ENCODE assay signal across 11 cellular contexts in genomic region chr7:37445800-37446199, GRCh38. TPM values are rescaled to one million over a fixed set of nuclear protein-coding genes. Genes with fewer than 3 reads are reported as not detected.
DNase-seq lines count a peak whose midpoint lies in the region; FAIRE-seq and TF ChIP-seq lines count a peak whose summit lies in the region.
"Had no signal": no experiment of that assay in that cellular context is flagged by ENCODE, and none has a peak within 500 bp of the region (broad histone marks: within the 10 kb centered on the region; RNA-seq: fewer than 3 reads in every experiment).

No MANE protein-coding gene starts in this region.

- no peaks in the 10 kb centered on the region for H3K36me3 ChIP-seq in HEK293 (ENCODE audit: control insufficient read depth in 2 of 2, insufficient read depth in 1 of 2, low read length in 2 of 2)

- H3K9me3 Mint-ChIP-seq in CD14-positive monocyte (no peaks in the 10 kb centered on the region), neural crest cell (no peaks in the 10 kb centered on the region)

- no peak for TF ChIP-seq POLR2A in GM12892 (IDR thresholded peaks at IDR 0.05; ENCODE audit: low read depth, low read length)

- intact Hi-C loops in CD14-positive monocyte (cut with micrococcal nuclease): loop anchor here in 1 of 2 donors (5.0 kb wide), 1 partner anchor 38 kb away; no protein-coding TSS in a partner anchor

- H3K4me1 ChIP-seq in HEK293 (ENCODE audit: control insufficient read depth, insufficient read depth, low read length): peaks cover 4% of the 10 kb centered on the region

- no peak for DNase-seq in CD14-positive monocyte (ENCODE audit: low spot score)
- DNase-seq in neural crest cell (ENCODE audit: low read depth, low spot score): no peak
- DNase-seq in NCI-H1092 (lab: John Stamatoyannopoulos, UW): no peak
- no peak for DNase-seq in GM12892 (ENCODE audit: insufficient read length)
- DNase-seq in NCI-H748 treated with DMSO at 0.1 percent for 48 hours (lab: John Stamatoyannopoulos, UW): no peak
- DNase-seq: NCI-H2029, NCI-H69 had no signal

- H3K36me3 Mint-ChIP-seq in CD14-positive monocyte: peaks cover 16 to 17% of the 10 kb centered on the region in 2 donors
- H3K36me3 Mint-ChIP-seq in neural crest cell (ENCODE audit: low read depth): no peaks in the 10 kb centered on the region

- CTCF ChIA-PET in HEK293 (lab: Yijun Ruan, JAX): no interaction called here

- no peaks in the 10 kb centered on the region for H3K9me3 ChIP-seq in HEK293 (ENCODE audit: control insufficient read depth, insufficient read depth, low read depth, low read length)

- H3K27ac ChIP-seq in HEK293 (ENCODE audit: extremely low read depth, low read depth, low read length): no peak overlapping the region
- H3K27ac ChIP-seq in cingulate gyrus (ENCODE audit: low read depth, low read length): peak overlapping the region; percentile 14

- H3K4me3 Mint-ChIP-seq in CD14-positive monocyte (peak overlapping the region in 1 of 2 donors; percentile 53), neural crest cell (peak overlapping the region; percentile 90)

- H3K4me1 Mint-ChIP-seq in CD14-positive monocyte: peaks cover 82% of the 10 kb centered on the region
- H3K4me1 Mint-ChIP-seq in neural crest cell: peaks cover 35% of the 10 kb centered on the region

- POLR2A ChIA-PET in HEK293 (lab: Yijun Ruan, JAX): no interaction called here

- H3K27me3 Mint-ChIP-seq in CD14-positive monocyte (ENCODE audit: low read depth in 3 of 3): peaks cover 0 to 4% (median 2%) of the 10 kb centered on the region in 3 donors
- H3K27me3 Mint-ChIP-seq in neural crest cell (ENCODE audit: low read depth): peaks cover 27% of the 10 kb centered on the region

- peak overlapping the region; percentile 72 to 93 (median 87) for H3K27ac Mint-ChIP-seq in CD14-positive monocyte
- H3K27ac Mint-ChIP-seq in neural crest cell (ENCODE audit: unreplicated experiment): no peak overlapping the region

- FAIRE-seq in GM12892 (lab: Jason Lieb, UNC): no peak
- FAIRE-seq: K562, RCC 7860 had no signal

- no peak overlapping the region for H3K4me3 ChIP-seq in HEK293 (ENCODE audit: low read depth, low read length)
- H3K4me3 ChIP-seq: K562 had no signal

- no peak for TF ChIP-seq CTCF in CD14-positive monocyte (IDR thresholded peaks at IDR 0.05)
- TF ChIP-seq CTCF in HEK293 (tag by site-specific recombination; IDR thresholded peaks at IDR 0.05): no peak
- no peak for TF ChIP-seq CTCF in neural crest cell (conservative IDR thresholded peaks at IDR 0.05)

TF ChIP-seq in HEK293, 187 proteins besides CTCF, POLR2A, EP300 and RAD21:
- TF ChIP-seq ZNF114 (tag by site-specific recombination; IDR thresholded peaks at IDR 0.05) (no peak), ZNF292 (tag by site-specific recombination; IDR thresholded peaks at IDR 0.05; ENCODE audit: borderline replicate concordance, low read depth) (no peak), PRDM1 (tag by site-specific recombination; IDR thresholded peaks at IDR 0.05) (peak; percentile 47)

RNA-seq across cellular contexts. Expression of gene ELMO1, which starts 2.9 kb away (rescaled TPM):
- 10 to 100 TPM; 46.6 to 46.7 TPM for polyA plus RNA-seq in CD14-positive monocyte
- 6.8 and 7.4 TPM in 2 replicates for total RNA-seq in neural crest cell
- polyA plus RNA-seq in GM12892 (2012; ENCODE audit: missing spikeins): 64.2 TPM
